In genomic region chr19:1018393-1018792, GRCh38 we compare ENCODE assay signal across 12 cellular contexts. TPM values are rescaled to one million over a fixed set of nuclear protein-coding genes. Genes with fewer than 3 reads are reported as not detected.
DNase-seq lines count a peak whose midpoint lies in the region; ATAC-seq and TF ChIP-seq lines count a peak whose summit lies in the region.
"Had no signal": no experiment of that assay in that cellular context is flagged by ENCODE, and none has a peak within 500 bp of the region (broad histone marks: within the 10 kb centered on the region; RNA-seq: fewer than 3 reads in every experiment).

No MANE protein-coding gene starts in this region.

- H3K36me3 Mint-ChIP-seq in activated naive CD4-positive, alpha-beta T cell treated with anti-CD3 and anti-CD28 coated beads for 36 hours (ENCODE audit: low read depth), result peaks cover 3% of the 10 kb centered on the region

- H3K4me3 Mint-ChIP-seq in activated naive CD4-positive, alpha-beta T cell treated with anti-CD3 and anti-CD28 coated beads for 36 hours, result peak overlapping the region; percentile 95

- intact Hi-C loops in activated naive CD4-positive, alpha-beta T cell treated with anti-CD3 and anti-CD28 coated beads for 36 hours (cut with micrococcal nuclease), result no loop called here
- intact Hi-C loops in Panc1 (cut with micrococcal nuclease; ENCODE audit: unreplicated experiment), result no loop called here
- intact Hi-C loops in stomach (cut with DNase I; ENCODE audit: low total_unique reads), result no loop called here
- intact Hi-C loops in posterior cingulate gyrus (cut with DNase I), result no loop called here

- peak overlapping the region; percentile 55 to 75 for H3K4me3 ChIP-seq in Panc1 (ENCODE audit: low read depth in 2 of 2, low read length in 2 of 2)
- peak overlapping the region in 2 of 4 donors; percentile 96 to 97 for H3K4me3 ChIP-seq in stomach

- no peaks in the 10 kb centered on the region for H3K9me3 Mint-ChIP-seq in activated naive CD4-positive, alpha-beta T cell treated with anti-CD3 and anti-CD28 coated beads for 36 hours

- peaks cover 46% of the 10 kb centered on the region for H3K4me1 Mint-ChIP-seq in activated naive CD4-positive, alpha-beta T cell treated with anti-CD3 and anti-CD28 coated beads for 36 hours (ENCODE audit: low read depth)

- no peaks in the 10 kb centered on the region for H3K27me3 Mint-ChIP-seq in activated naive CD4-positive, alpha-beta T cell treated with anti-CD3 and anti-CD28 coated beads for 36 hours (ENCODE audit: low read depth)

- no peak for ATAC-seq in Panc1
- ATAC-seq: esophagus mucosa, left colon had no signal

- H3K4me1 ChIP-seq in Panc1 (ENCODE audit: control insufficient read depth, insufficient read depth, low read length) (peaks cover 20% of the 10 kb centered on the region), stomach (peaks cover 49 to 89% (median 72%) of the 10 kb centered on the region in 4 donors)

- H3K27me3 ChIP-seq in Panc1 (ENCODE audit: control insufficient read depth, insufficient read depth, low read length), result no peaks in the 10 kb centered on the region
- H3K27me3 ChIP-seq in stomach, result no peaks in the 10 kb centered on the region

- TF ChIP-seq EP300 in stomach (IDR thresholded peaks at IDR 0.05), result no peak

- WGBS in stomach, 5 donors, result 52 to 64% (median 57%) methylated on average over 5 of the region's 5 CpGs

- CTCF ChIA-PET in activated naive CD4-positive, alpha-beta T cell treated with anti-CD3 and anti-CD28 coated beads for 36 hours (lab: Charles Lee), result no interaction called here
- CTCF ChIA-PET in Panc1 (lab: Charles Lee), result no interaction called here

- in situ Hi-C loops in Panc1 (cut with HindIII; ENCODE audit: low pct_unique_long_range_greater_than_20kb, low sequenced_read_pairs), result no loop called here

- TF ChIP-seq CTCF in Panc1 (IDR thresholded peaks at IDR 0.05) (no peak), stomach (IDR thresholded peaks at IDR 0.05) (no peak)

- peak overlapping the region; percentile 70 for H3K27ac Mint-ChIP-seq in activated naive CD4-positive, alpha-beta T cell treated with anti-CD3 and anti-CD28 coated beads for 36 hours

- H3K9me3 ChIP-seq in Panc1 (ENCODE audit: control insufficient read depth, insufficient read depth, low read depth, low read length), result no peaks in the 10 kb centered on the region
- H3K9me3 ChIP-seq in stomach, result no peaks in the 10 kb centered on the region

- H3K27ac ChIP-seq in Panc1 (ENCODE audit: low read length) (peak overlapping the region; percentile 84), stomach (peak overlapping the region in 3 of 5 donors; percentile 53 to 99 (median 96))

- H3K36me3 ChIP-seq in Panc1 (ENCODE audit: control insufficient read depth, insufficient read depth, low read length), result no peaks in the 10 kb centered on the region; the same call in 1 of the 2 replicates
- peaks cover 5 to 23% (median 21%) of the 10 kb centered on the region in 4 donors for H3K36me3 ChIP-seq in stomach

- POLR2A ChIA-PET in Panc1 (lab: Charles Lee), result no interaction called here

- no peak for DNase-seq in activated naive CD4-positive, alpha-beta T cell treated with anti-CD3 and anti-CD28 coated beads for 36 hours
- no peak for DNase-seq in activated naive CD4-positive, alpha-beta T cell (lab: John Stamatoyannopoulos, UW)
- DNase-seq in Panc1 (ENCODE audit: low read depth, low spot score) (no peak), erythroblast (lab: John Stamatoyannopoulos, UW) (peak; percentile 65 to 79), stomach (no peak), anterior cingulate cortex (lab: John Stamatoyannopoulos, UW) (no peak), NCI-H1092 (lab: John Stamatoyannopoulos, UW) (no peak), posterior cingulate gyrus (no peak)
- DNase-seq: left colon, NCI-H226, T1000 had no signal

- TSS peak; percentile 74 for BruUV-seq in Panc1 (replicated peaks; lab: Mats Ljungman, UMichigan)

- TF ChIP-seq POLR2A in erythroblast (IDR thresholded peaks at IDR 0.05; ENCODE audit: low read length) (no peak), stomach (IDR thresholded peaks at IDR 0.05) (no peak)

RNA-seq across cellular contexts. Expression of gene TMEM259, which starts 2.5 kb away (rescaled TPM):
- 100 to 1,000 TPM; 105 to 109 TPM for total RNA-seq in activated naive CD4-positive, alpha-beta T cell treated with anti-CD3 and anti-CD28 coated beads for 36 hours
- total RNA-seq in Panc1 (2021; ENCODE audit: unreplicated experiment) (193 TPM), stomach (100 to 1,000 TPM in 4 of 5 donors, 10 to 100 TPM in 1; 59.7 to 536 (median 338) TPM)
- 263 TPM for polyA plus RNA-seq in Panc1 (2012; ENCODE audit: insufficient read length)
- polyA plus RNA-seq in stomach, result 100 to 1,000 TPM in 1 of 3 donors, 10 to 100 TPM in 2; 60.5 to 199 (median 89.2) TPM

RNA-seq across cellular contexts. Expression of gene RNU6-2, which starts 2.9 kb away (rescaled TPM):
- total RNA-seq in activated naive CD4-positive, alpha-beta T cell treated with anti-CD3 and anti-CD28 coated beads for 36 hours, result not detected
- total RNA-seq in Panc1 (2021; ENCODE audit: unreplicated experiment), result not detected
- not detected for polyA plus RNA-seq in Panc1 (2012; ENCODE audit: insufficient read length)
- not detected for total RNA-seq in stomach
- not detected for polyA plus RNA-seq in stomach
- total RNA-seq: esophagus mucosa, left colon had no signal

RNA-seq across cellular contexts. Expression of gene CNN2, which starts 8.0 kb away (rescaled TPM):
- total RNA-seq in activated naive CD4-positive, alpha-beta T cell treated with anti-CD3 and anti-CD28 coated beads for 36 hours, result 100 to 1,000 TPM; 104 TPM
- total RNA-seq in Panc1 (2021; ENCODE audit: unreplicated experiment) (203 TPM), stomach (10 to 100 TPM in 4 of 5 donors, 1 to 10 TPM in 1; 7.0 to 98.5 (median 56.4) TPM)
- polyA plus RNA-seq in Panc1 (2012; ENCODE audit: insufficient read length), result 201 TPM
- 10 to 100 TPM; 85.1 to 93.9 (median 91.8) TPM for polyA plus RNA-seq in stomach

RNA-seq across cellular contexts. Expression of gene GRIN3B, which starts 18.2 kb away (rescaled TPM):
- under 1 TPM in 1 of 2 experiments, not detected in 1; 0.10 TPM for total RNA-seq in activated naive CD4-positive, alpha-beta T cell treated with anti-CD3 and anti-CD28 coated beads for 36 hours
- total RNA-seq in Panc1 (2021; ENCODE audit: unreplicated experiment), result 4.6 TPM
- 14.8 TPM for polyA plus RNA-seq in Panc1 (2012; ENCODE audit: insufficient read length)
- not detected for total RNA-seq in stomach
- polyA plus RNA-seq in stomach, result under 1 TPM in 1 of 3 donors, not detected in 2; 0.03 TPM
- total RNA-seq: esophagus mucosa, left colon had no signal

RNA-seq across cellular contexts. Expression of gene ABCA7, which starts 21.5 kb away (rescaled TPM):
- 10 to 100 TPM; 24.4 to 30.1 TPM for total RNA-seq in activated naive CD4-positive, alpha-beta T cell treated with anti-CD3 and anti-CD28 coated beads for 36 hours
- 47.5 TPM for total RNA-seq in Panc1 (2021; ENCODE audit: unreplicated experiment)
- 52.0 TPM for polyA plus RNA-seq in Panc1 (2012; ENCODE audit: insufficient read length)
- total RNA-seq in stomach, result 100 to 1,000 TPM in 1 of 5 donors, 10 to 100 TPM in 3, 1 to 10 TPM in 1; 5.1 to 144 (median 38.8) TPM
- polyA plus RNA-seq in stomach, result 10 to 100 TPM; 14.2 to 31.6 (median 22.0) TPM

Comparison
In these comparisons a context has a peak if more than half of its experiments do, and no peak if none do; other contexts are left out.
1. DNase-seq: peak in erythroblast (2 of 2); none in activated naive CD4-positive, alpha-beta T cell treated with anti-CD3 and anti-CD28 coated beads for 36 hours (single experiment), activated naive CD4-positive, alpha-beta T cell (0 of 4), Panc1 (single experiment), stomach (single experiment), anterior cingulate cortex (0 of 58), NCI-H1092 (single experiment) and posterior cingulate gyrus (0 of 10).